Comparison of ENCODE assay signal across 21 cellular contexts in the genomic region with DNA sequence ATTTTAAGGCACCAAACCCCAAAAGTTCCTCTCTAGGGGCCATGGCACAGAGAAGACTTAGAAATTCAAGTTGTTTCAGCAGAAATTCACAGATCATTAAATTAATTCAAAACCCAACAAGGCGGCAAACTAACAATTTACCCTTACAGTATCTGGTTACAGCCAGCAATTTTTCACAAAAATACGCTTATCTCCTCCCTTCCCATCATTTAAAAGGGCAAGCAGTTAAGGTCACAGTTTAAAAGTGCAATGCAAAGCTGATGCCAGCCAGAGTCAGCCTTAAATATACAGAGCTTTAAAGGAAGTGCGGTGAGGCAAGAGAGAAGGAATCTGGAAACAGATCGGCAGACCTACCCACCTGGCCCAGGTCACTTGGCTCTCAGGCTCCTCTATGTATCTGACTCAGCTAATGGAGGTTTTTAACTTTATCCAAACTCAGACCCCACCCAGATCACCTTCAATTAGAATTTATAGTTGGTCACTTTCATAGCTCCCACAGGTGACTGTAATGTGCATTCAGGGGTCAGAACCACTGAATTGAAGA.
"Had no signal": no experiment of that assay in that cellular context is flagged by ENCODE, and none has a peak within 500 bp of the region (broad histone marks: within the 10 kb centered on the region; RNA-seq: fewer than 3 reads in every experiment).

No MANE protein-coding gene starts in this region.

- H3K36me3 Mint-ChIP-seq: activated CD8-positive, alpha-beta memory T cell treated with anti-CD3 and anti-CD28 coated beads, Interleukin-2, amount 10 ng/mL, durations not matched to agents 7 days and 5 days; activated naive CD8-positive, alpha-beta T cell treated with anti-CD3 and anti-CD28 coated beads for 36 hours; stimulated activated effector memory CD8-positive, alpha-beta T cell treated with anti-CD3 and anti-CD28 coated beads, Interleukin-12 subunit alpha, Interleukin-12 subunit beta, amount 100 ng/mL, for 72 hours had no signal

- H3K9me3 Mint-ChIP-seq: activated CD4-positive, alpha-beta memory T cell treated with anti-CD3 and anti-CD28 coated beads, Interleukin-2, amount 10 ng/mL, durations not matched to agents 7 days and 5 days; activated naive CD8-positive, alpha-beta T cell treated with anti-CD3 and anti-CD28 coated beads for 36 hours; dendritic cell treated with granulocyte-macrophage colony-stimulating factor and Interleukin-4, amounts not matched to agents 40 ng/mL and 50 ng/mL, for 4 days; neural crest cell; stimulated activated effector memory CD8-positive, alpha-beta T cell treated with anti-CD3 and anti-CD28 coated beads, Interleukin-12 subunit alpha, Interleukin-12 subunit beta, amount 100 ng/mL, for 72 hours had no signal

- DNase-seq: activated CD4-positive, alpha-beta memory T cell treated with anti-CD3 and anti-CD28 coated beads, Interleukin-2, amount 10 ng/mL, durations not matched to agents 7 days and 5 days; activated CD4-positive, alpha-beta T cell treated with anti-CD3 and anti-CD28 coated beads for 48 hours; activated CD4-positive, CD25-positive, alpha-beta regulatory T cell; activated CD8-positive, alpha-beta memory T cell treated with anti-CD3 and anti-CD28 coated beads, Interleukin-2, amount 10 ng/mL, durations not matched to agents 7 days and 5 days; activated naive CD8-positive, alpha-beta T cell treated with anti-CD3 and anti-CD28 coated beads for 36 hours; amniotic stem cell; effector memory CD4-positive, alpha-beta T cell; foreskin melanocyte; hypothalamus; kidney; left ventricle myocardium inferior; ovary; right lobe of liver; stimulated activated CD4-positive, alpha-beta T cell treated with anti-CD3 and anti-CD28 coated beads, Interleukin-4, amount 100 ng/mL, for 1 hour; stomach; T-helper 1 cell; T-helper 9 cell; testis had no signal

- H3K4me3 Mint-ChIP-seq: activated CD4-positive, alpha-beta memory T cell treated with anti-CD3 and anti-CD28 coated beads, Interleukin-2, amount 10 ng/mL, durations not matched to agents 7 days and 5 days; activated CD8-positive, alpha-beta memory T cell treated with anti-CD3 and anti-CD28 coated beads, Interleukin-2, amount 10 ng/mL, durations not matched to agents 7 days and 5 days; activated naive CD8-positive, alpha-beta T cell treated with anti-CD3 and anti-CD28 coated beads for 36 hours; dendritic cell treated with granulocyte-macrophage colony-stimulating factor and Interleukin-4, amounts not matched to agents 40 ng/mL and 50 ng/mL, for 4 days; neural crest cell; stimulated activated effector memory CD8-positive, alpha-beta T cell treated with anti-CD3 and anti-CD28 coated beads, Interleukin-12 subunit alpha, Interleukin-12 subunit beta, amount 100 ng/mL, for 72 hours had no signal

- H3K4me1 Mint-ChIP-seq: activated CD4-positive, alpha-beta memory T cell treated with anti-CD3 and anti-CD28 coated beads, Interleukin-2, amount 10 ng/mL, durations not matched to agents 7 days and 5 days; activated CD8-positive, alpha-beta memory T cell treated with anti-CD3 and anti-CD28 coated beads, Interleukin-2, amount 10 ng/mL, durations not matched to agents 7 days and 5 days; activated naive CD8-positive, alpha-beta T cell treated with anti-CD3 and anti-CD28 coated beads for 36 hours; neural crest cell; stimulated activated effector memory CD8-positive, alpha-beta T cell treated with anti-CD3 and anti-CD28 coated beads, Interleukin-12 subunit alpha, Interleukin-12 subunit beta, amount 100 ng/mL, for 72 hours had no signal

- H3K27ac Mint-ChIP-seq: activated CD4-positive, alpha-beta memory T cell treated with anti-CD3 and anti-CD28 coated beads, Interleukin-2, amount 10 ng/mL, durations not matched to agents 7 days and 5 days; activated CD8-positive, alpha-beta memory T cell treated with anti-CD3 and anti-CD28 coated beads, Interleukin-2, amount 10 ng/mL, durations not matched to agents 7 days and 5 days; activated naive CD8-positive, alpha-beta T cell treated with anti-CD3 and anti-CD28 coated beads for 36 hours; dendritic cell treated with granulocyte-macrophage colony-stimulating factor and Interleukin-4, amounts not matched to agents 40 ng/mL and 50 ng/mL, for 4 days; stimulated activated effector memory CD8-positive, alpha-beta T cell treated with anti-CD3 and anti-CD28 coated beads, Interleukin-12 subunit alpha, Interleukin-12 subunit beta, amount 100 ng/mL, for 72 hours had no signal

- ATAC-seq: activated CD8-positive, alpha-beta memory T cell treated with anti-CD3 and anti-CD28 coated beads, Interleukin-2, amount 10 ng/mL, durations not matched to agents 7 days and 5 days; right lobe of liver; stimulated activated effector memory CD8-positive, alpha-beta T cell treated with anti-CD3 and anti-CD28 coated beads, Interleukin-12 subunit alpha, Interleukin-12 subunit beta, amount 100 ng/mL, for 72 hours had no signal
